ENCODE assay signal across 8 cellular contexts in genomic region chr1:2801535-2802291, GRCh38. TPM values are rescaled to one million over a fixed set of nuclear protein-coding genes. Genes with fewer than 3 reads are reported as not detected.
DNase-seq lines count a peak whose midpoint lies in the region; ATAC-seq lines count a peak whose summit lies in the region.

Gene TTC34, minus strand, starts transcription at chr1:2801693. Its CDS starts 866 bp downstream, at chr1:2800827.

- H3K27me3 ChIP-seq in aorta (ENCODE audit: control insufficient read depth in 1 of 2, insufficient read depth in 2 of 2, low read length in 1 of 2), result no peaks in the 10 kb centered on the region

- peak; percentile 51 for ATAC-seq in left lobe of liver
- no peak for ATAC-seq in aorta (ENCODE audit: low FRiP score)

- H3K4me3 ChIP-seq in aorta (ENCODE audit: low read length in 2 of 2), result no peak within 1 kb of the TSS

- H3K9me3 ChIP-seq in aorta (ENCODE audit: control insufficient read depth, low read length), result no peaks in the 10 kb centered on the region

- intact Hi-C loops in aorta (cut with DNase I), result no loop called here

- DNase-seq in Daoy (ENCODE audit: low read depth), result peak; percentile 57
- DNase-seq in MV-4-11 (lab: John Stamatoyannopoulos, UW), result peak; percentile 50
- peak; percentile 48 for DNase-seq in activated T-cell treated with anti-CD3 and anti-CD28 coated beads for 48 hours (ENCODE audit: low read depth)
- DNase-seq in left lobe of liver (ENCODE audit: low spot score), result no peak
- DNase-seq in aorta, result peak; percentile 49 to 75
- DNase-seq in GM03348 (ENCODE audit: low spot score), result no peak
- DNase-seq in NCI-H524 treated with DMSO at 0.1 percent for 48 hours (lab: John Stamatoyannopoulos, UW), result no peak
- DNase-seq in NCI-H1105 treated with DMSO at 0.1 percent for 48 hours (lab: John Stamatoyannopoulos, UW), result no peak

- WGBS in aorta, 2 donors, result 35 to 38% methylated on average over 20 to 21 of the region's 21 CpGs

- H3K27ac ChIP-seq in aorta (ENCODE audit: low read depth in 1 of 2, low read length in 2 of 2), result no peak within 1 kb of the TSS

- H3K4me1 ChIP-seq in aorta (ENCODE audit: control insufficient read depth in 1 of 2, insufficient read depth in 2 of 2, low read length in 2 of 2), result no peaks in the 10 kb centered on the region

- H3K36me3 ChIP-seq in aorta (ENCODE audit: control insufficient read depth in 1 of 2, insufficient read depth in 2 of 2, low read length in 1 of 2), result no peaks in the 10 kb centered on the region

RNA-seq across cellular contexts. Expression of gene TTC34, which starts in this region (rescaled TPM):
- total RNA-seq in Daoy (2014; rRNA removed; shearing (Covaris generic)), result not detected in 2 replicates
- total RNA-seq in left lobe of liver (0.20 TPM), aorta (1 to 10 TPM in 1 of 2 donors, under 1 TPM in 1; 0.55 to 1.3 TPM)
- polyA plus RNA-seq in aorta, result under 1 TPM in 1 of 2 donors, not detected in 1; 0.95 TPM

Comparison
In these comparisons a context has a peak if more than half of its experiments do, and no peak if none do; other contexts are left out.
1. Peak in DNase-seq in Daoy; RNA of the gene not detected or under 1 TPM.
2. Peak in ATAC-seq in left lobe of liver; RNA of the gene not detected or under 1 TPM.
3. DNase-seq: peak in MV-4-11 (single experiment), activated T-cell treated with anti-CD3 and anti-CD28 coated beads for 48 hours (single experiment) and aorta (2 of 2); none in left lobe of liver (single experiment), GM03348 (single experiment), NCI-H524 treated with DMSO at 0.1 percent for 48 hours (single experiment) and NCI-H1105 treated with DMSO at 0.1 percent for 48 hours (single experiment).